10 cellular contexts compared by ENCODE assay signal in genomic region chr7:44286182-44286617, GRCh38. TPM values are rescaled to one million over a fixed set of nuclear protein-coding genes. Genes with fewer than 3 reads are reported as not detected.
A peak's percentile ranks its signal among the peaks of the same experiment; 100 is the strongest.
DNase-seq lines count a peak whose midpoint lies in the region; ATAC-seq and TF ChIP-seq lines count a peak whose summit lies in the region.
"Had no signal": no experiment of that assay in that cellular context is flagged by ENCODE, and none has a peak within 500 bp of the region (broad histone marks: within the 10 kb centered on the region; RNA-seq: fewer than 3 reads in every experiment).

No MANE protein-coding gene starts in this region.

- DNase-seq in GM04504 (ENCODE audit: low read depth), result peak; percentile 18
- DNase-seq in NCI-H2171 (lab: John Stamatoyannopoulos, UW), result peak; percentile 38
- DNase-seq in fibroblast of villous mesenchyme (ENCODE audit: low read depth), result peak; percentile 37
- DNase-seq in progenitor cell of endocrine pancreas (ENCODE audit: low spot score, unreplicated experiment), result peak; percentile 6
- no peak for DNase-seq in NOMO-1 treated with DMSO at 0.1 percent for 48 hours (lab: John Stamatoyannopoulos, UW; ENCODE audit: unreplicated experiment)
- no peak for DNase-seq in kidney tubule cell (ENCODE audit: low spot score)

- ATAC-seq in HG03135 (IDR thresholded peaks at IDR 0.05; ENCODE audit: unreplicated experiment) (no peak), GM21737 (IDR thresholded peaks at IDR 0.05; ENCODE audit: unreplicated experiment) (no peak)
- ATAC-seq: esophagus mucosa had no signal

- TF ChIP-seq CTCF in fibroblast of villous mesenchyme (IDR thresholded peaks at IDR 0.05; ENCODE audit: insufficient read depth, low read depth, low read length), result no peak
- no peak for TF ChIP-seq CTCF in progenitor cell of endocrine pancreas (IDR thresholded peaks at IDR 0.05; ENCODE audit: unreplicated experiment)

- peaks cover 12% of the 10 kb centered on the region for H3K27me3 Mint-ChIP-seq in progenitor cell of endocrine pancreas
- H3K27me3 Mint-ChIP-seq: brain had no signal

- H3K4me1 Mint-ChIP-seq in progenitor cell of endocrine pancreas (ENCODE audit: low read depth), result no peaks in the 10 kb centered on the region

- H3K4me3 ChIP-seq in fibroblast of villous mesenchyme (ENCODE audit: low read depth, low read length), result no peak overlapping the region

- no peak overlapping the region for H3K27ac Mint-ChIP-seq in progenitor cell of endocrine pancreas

- H3K4me3 Mint-ChIP-seq in progenitor cell of endocrine pancreas (ENCODE audit: low read depth), result no peak overlapping the region
- H3K4me3 Mint-ChIP-seq: brain had no signal

- no peaks in the 10 kb centered on the region for H3K36me3 Mint-ChIP-seq in progenitor cell of endocrine pancreas (ENCODE audit: insufficient read depth)
- H3K36me3 Mint-ChIP-seq: brain had no signal

- H3K9me3 Mint-ChIP-seq in progenitor cell of endocrine pancreas (ENCODE audit: low read depth), result no peaks in the 10 kb centered on the region
- H3K9me3 Mint-ChIP-seq: brain had no signal

RNA-seq across cellular contexts. Expression of gene CAMK2B, which starts 39.2 kb away (rescaled TPM):
- total RNA-seq in fibroblast of villous mesenchyme (under 0.01 TPM in 1 of 2 replicates, not detected in the other), progenitor cell of endocrine pancreas (9.3 and 12.2 TPM in 2 replicates)

Comparison
In these comparisons a context has a peak if more than half of its experiments do, and no peak if none do; other contexts are left out.
1. DNase-seq: peak in GM04504 (single experiment), NCI-H2171 (single experiment), fibroblast of villous mesenchyme (single experiment) and progenitor cell of endocrine pancreas (single experiment); none in NOMO-1 treated with DMSO at 0.1 percent for 48 hours (single experiment) and kidney tubule cell (single experiment).
2. RNA of gene CAMK2B, which starts 39.2 kb away (total RNA-seq): 9.3 to 12.2 TPM in progenitor cell of endocrine pancreas; under 0.01 TPM in fibroblast of villous mesenchyme; every median in the first group is over 10 times any median in the second.